Comparison of ENCODE assay signal across 16 cellular contexts in genomic region chr11:8315463-8315862, GRCh38. TPM values are rescaled to one million over a fixed set of nuclear protein-coding genes. Genes with fewer than 3 reads are reported as not detected.
A peak's percentile ranks its signal among the peaks of the same experiment; 100 is the strongest.
DNase-seq lines count a peak whose midpoint lies in the region; ATAC-seq and TF ChIP-seq lines count a peak whose summit lies in the region.
"Had no signal": no experiment of that assay in that cellular context is flagged by ENCODE, and none has a peak within 500 bp of the region (broad histone marks: within the 10 kb centered on the region; RNA-seq: fewer than 3 reads in every experiment).

No MANE protein-coding gene starts in this region.

- ATAC-seq in heart left ventricle = no peak
- no peak for ATAC-seq in activated CD4-positive, alpha-beta T cell treated with anti-CD3 and anti-CD28 coated beads for 36 hours
- ATAC-seq in HG03095 (IDR thresholded peaks at IDR 0.05; ENCODE audit: unreplicated experiment) = no peak

- no peaks in the 10 kb centered on the region for H3K4me1 Mint-ChIP-seq in activated CD4-positive, alpha-beta T cell treated with anti-CD3 and anti-CD28 coated beads for 36 hours
- H3K4me1 Mint-ChIP-seq: IgD-negative memory B cell had no signal

- TF ChIP-seq CTCF in heart left ventricle (IDR thresholded peaks at IDR 0.05) = no peak

- no peak overlapping the region for H3K4me3 Mint-ChIP-seq in activated CD4-positive, alpha-beta T cell treated with anti-CD3 and anti-CD28 coated beads for 36 hours
- H3K4me3 Mint-ChIP-seq: CD4-positive, alpha-beta T cell; IgD-negative memory B cell had no signal

- TF ChIP-seq POLR2A in heart left ventricle (IDR thresholded peaks at IDR 0.05) = no peak

- intact Hi-C loops in cardiac septum (cut with DNase I) = loop anchor here (10.0 kb wide), 1 partner anchor 91 kb away; no protein-coding TSS in a partner anchor
- intact Hi-C loops in heart left ventricle (cut with DNase I) = loop anchor here in 2 of 10 donors (10.0 kb wide), 1 partner anchor 91 kb away; no protein-coding TSS in a partner anchor
- intact Hi-C loops in activated CD4-positive, alpha-beta T cell treated with anti-CD3 and anti-CD28 coated beads for 36 hours (cut with DNase I, micrococcal nuclease) = loop anchor here in 1 of 2 experiments (10.0 kb wide), 1 partner anchor 91 kb away; no protein-coding TSS in a partner anchor

- CTCF ChIA-PET in activated CD4-positive, alpha-beta T cell treated with anti-CD3 and anti-CD28 coated beads for 36 hours (lab: Charles Lee) = no interaction called here

- WGBS in heart left ventricle, 4 donors = 91 to 97% (median 95%) methylated on average over 18 of the region's 18 CpGs

- H3K9ac ChIP-seq in stomach smooth muscle (ENCODE audit: low read length in 2 of 2) = peak overlapping the region in 1 of 2 donors; percentile 31

- no peak overlapping the region for H3K27ac Mint-ChIP-seq in activated CD4-positive, alpha-beta T cell treated with anti-CD3 and anti-CD28 coated beads for 36 hours
- H3K27ac Mint-ChIP-seq: CD4-positive, alpha-beta T cell had no signal

- H3K4me3 ChIP-seq in heart left ventricle = no peak overlapping the region
- peak overlapping the region; percentile 15; the same call in 1 of the 2 replicates for H3K4me3 ChIP-seq in SJCRH30
- H3K4me3 ChIP-seq in stomach smooth muscle (ENCODE audit: low read length in 2 of 2) = no peak overlapping the region

- H3K27me3 Mint-ChIP-seq in activated CD4-positive, alpha-beta T cell treated with anti-CD3 and anti-CD28 coated beads for 36 hours = peaks cover 6% of the 10 kb centered on the region

- POLR2A ChIA-PET in activated CD4-positive, alpha-beta T cell treated with anti-CD3 and anti-CD28 coated beads for 36 hours (lab: Charles Lee) = no interaction called here

- no peaks in the 10 kb centered on the region for H3K9me3 Mint-ChIP-seq in activated CD4-positive, alpha-beta T cell treated with anti-CD3 and anti-CD28 coated beads for 36 hours (ENCODE audit: low read depth)
- H3K9me3 Mint-ChIP-seq: CD4-positive, alpha-beta T cell; IgD-negative memory B cell had no signal

- H3K4me1 ChIP-seq in heart left ventricle (no peaks in the 10 kb centered on the region), SJCRH30 (0 out of 2 replicates have a peak, but pooled peaks cover 4% of the 10 kb centered on the region), stomach smooth muscle (ENCODE audit: control insufficient read depth, insufficient read depth, low read length) (peaks cover 29% of the 10 kb centered on the region)

- no peaks in the 10 kb centered on the region for H3K9me3 ChIP-seq in heart left ventricle
- H3K9me3 ChIP-seq in SJCRH30 (replicated peaks) = no peaks in the 10 kb centered on the region
- H3K9me3 ChIP-seq in stomach smooth muscle (ENCODE audit: control insufficient read depth in 2 of 2, low read length in 2 of 2) = no peaks in the 10 kb centered on the region

- H3K36me3 Mint-ChIP-seq in activated CD4-positive, alpha-beta T cell treated with anti-CD3 and anti-CD28 coated beads for 36 hours (ENCODE audit: low read depth) = no peaks in the 10 kb centered on the region
- H3K36me3 Mint-ChIP-seq: IgD-negative memory B cell had no signal

- peak; percentile 43 for DNase-seq in cardiac septum (ENCODE audit: low spot score)
- no peak for DNase-seq in heart left ventricle
- DNase-seq in NCI-H2081 treated with DMSO at 0.1 percent for 48 hours (lab: John Stamatoyannopoulos, UW) = peak; percentile 58
- no peak for DNase-seq in SJCRH30
- no peak for DNase-seq in NCI-H1930 (lab: John Stamatoyannopoulos, UW)
- no peak for DNase-seq in activated CD4-positive, alpha-beta T cell treated with anti-CD3 and anti-CD28 coated beads for 36 hours
- DNase-seq: AML-193; CD4-positive, alpha-beta T cell; NCI-H1436 treated with DMSO at 0.1 percent for 48 hours; NCI-H774; T-helper 9 cell had no signal

- no peaks in the 10 kb centered on the region for H3K36me3 ChIP-seq in heart left ventricle
- no peaks in the 10 kb centered on the region for H3K36me3 ChIP-seq in SJCRH30
- no peaks in the 10 kb centered on the region for H3K36me3 ChIP-seq in stomach smooth muscle (ENCODE audit: control insufficient read depth in 2 of 2, insufficient read depth in 2 of 2, low read length in 2 of 2)

- H3K27ac ChIP-seq in heart left ventricle = no peak overlapping the region
- H3K27ac ChIP-seq in SJCRH30 = no peak overlapping the region
- H3K27ac ChIP-seq in stomach smooth muscle (ENCODE audit: low read length) = peak overlapping the region; percentile 18

- H3K27me3 ChIP-seq in heart left ventricle (peaks cover 0 to 6% (median 0%) of the 10 kb centered on the region in 9 donors), SJCRH30 (peaks cover 35% of the 10 kb centered on the region), stomach smooth muscle (ENCODE audit: control insufficient read depth in 1 of 2, insufficient read depth in 2 of 2, low read length in 2 of 2) (peaks cover 0 to 2% of the 10 kb centered on the region in 2 donors)

RNA-seq across cellular contexts. Expression of gene LMO1, which starts 51.8 kb away (rescaled TPM):
- total RNA-seq in cardiac septum (0.46 TPM), heart left ventricle (1 to 10 TPM in 6 of 9 donors, under 1 TPM in 2, not detected in 1; 0.75 to 4.1 (median 2.4) TPM)
- polyA plus RNA-seq in heart left ventricle = 1 to 10 TPM in 1 of 2 donors, under 1 TPM in 1; 0.42 to 2.2 TPM
- total RNA-seq in SJCRH30 (2014; rRNA removed; shearing (Covaris generic)) = 0.20 and 0.24 TPM in 2 replicates
- total RNA-seq in activated CD4-positive, alpha-beta T cell treated with anti-CD3 and anti-CD28 coated beads for 36 hours = not detected
- total RNA-seq: CD4-positive, alpha-beta T cell; Daoy; LHCN-M2 had no signal
- polyA plus RNA-seq: IgD-negative memory B cell had no signal

Comparison
In these comparisons a context has a peak if more than half of its experiments do, and no peak if none do; other contexts are left out.
1. DNase-seq: peak in cardiac septum (single experiment) and NCI-H2081 treated with DMSO at 0.1 percent for 48 hours (single experiment); none in heart left ventricle (0 of 5), SJCRH30 (0 of 2), NCI-H1930 (0 of 2) and activated CD4-positive, alpha-beta T cell treated with anti-CD3 and anti-CD28 coated beads for 36 hours (single experiment).